In genomic region chr17:73576556-73576955, GRCh38 we compare ENCODE assay signal across 9 cellular contexts.
"Had no signal": no experiment of that assay in that cellular context is flagged by ENCODE, and none has a peak within 500 bp of the region (broad histone marks: within the 10 kb centered on the region; RNA-seq: fewer than 3 reads in every experiment).

No MANE protein-coding gene starts in this region.

- H3K4me3 ChIP-seq: GM23338, HAP-1, K562 had no signal

- H3K4me3 Mint-ChIP-seq: GM23338, HFFc6 had no signal

- H3K4me2 ChIP-seq: GM23338 had no signal

- FAIRE-seq: HTR-8/SVneo, K562 had no signal

- H3K4me1 ChIP-seq: HAP-1 had no signal

- H3K27ac Mint-ChIP-seq: GM23338, HFFc6 had no signal

- DNase-seq: H7, HFFc6, IMR-90, KG1 had no signal

- H2AFZ ChIP-seq: GM23338 had no signal

- H3K36me3 ChIP-seq: HAP-1 had no signal

- H3K9me3 ChIP-seq: HAP-1 had no signal

- ATAC-seq: GM23338, HCT116, K562 had no signal
